In genomic region chr9:4553951-4554381, GRCh38 we compare ENCODE assay signal across 17 cellular contexts.
DNase-seq lines count a peak whose midpoint lies in the region; ATAC-seq and TF ChIP-seq lines count a peak whose summit lies in the region.
"Had no signal": no experiment of that assay in that cellular context is flagged by ENCODE, and none has a peak within 500 bp of the region (broad histone marks: within the 10 kb centered on the region; RNA-seq: fewer than 3 reads in every experiment).

No MANE protein-coding gene starts in this region.

- H2AK5ac ChIP-seq in mesenchymal stem cell (ENCODE audit: low read length, severe bottlenecking): no peak overlapping the region

- H3K14ac ChIP-seq in mesenchymal stem cell (ENCODE audit: low read length in 2 of 2): no peak overlapping the region

- peaks cover 2 to 75% (median 30%) of the 10 kb centered on the region in 9 donors for H3K4me1 ChIP-seq in heart right ventricle
- peaks cover 7% of the 10 kb centered on the region for H3K4me1 ChIP-seq in body of pancreas
- H3K4me1 ChIP-seq in right cardiac atrium (ENCODE audit: control insufficient read depth, insufficient read depth, low read length): peaks cover 9% of the 10 kb centered on the region
- no peaks in the 10 kb centered on the region for H3K4me1 ChIP-seq in vagina
- peaks cover 13% of the 10 kb centered on the region for H3K4me1 ChIP-seq in mesenchymal stem cell (ENCODE audit: control insufficient read depth, insufficient read depth, low read depth, low read length)

- no peak overlapping the region for H2AFZ ChIP-seq in mesenchymal stem cell (ENCODE audit: low read depth, low read length)

- H2BK5ac ChIP-seq in mesenchymal stem cell (ENCODE audit: low read depth, low read length, poor library complexity, severe bottlenecking): no peak overlapping the region

- H4K91ac ChIP-seq in mesenchymal stem cell (ENCODE audit: low read length): no peak overlapping the region

- ATAC-seq in heart right ventricle (peak; percentile 29 to 79 (median 67)), Right ventricle myocardium superior (ENCODE audit: poor library complexity) (no peak), body of pancreas (peak; percentile 47), right cardiac atrium (peak; percentile 49 to 84), HG03196 (IDR thresholded peaks at IDR 0.05; ENCODE audit: unreplicated experiment) (no peak)

- H3K27me3 ChIP-seq in heart right ventricle: no peaks in the 10 kb centered on the region
- no peaks in the 10 kb centered on the region for H3K27me3 ChIP-seq in body of pancreas
- H3K27me3 ChIP-seq in right cardiac atrium (ENCODE audit: control insufficient read depth, insufficient read depth): no peaks in the 10 kb centered on the region
- H3K27me3 ChIP-seq in vagina: no peaks in the 10 kb centered on the region
- no peaks in the 10 kb centered on the region for H3K27me3 ChIP-seq in mesenchymal stem cell (ENCODE audit: control insufficient read depth in 1 of 2, insufficient read depth in 1 of 2, low read length in 2 of 2)

- H2BK15ac ChIP-seq in mesenchymal stem cell (ENCODE audit: low read depth, poor library complexity, severe bottlenecking): no peak overlapping the region

- intact Hi-C loops in heart right ventricle (cut with DNase I) (loop anchor here in 2 of 10 donors (5.0 kb wide), 3 partner anchors 43 to 62 kb away; partner anchors contain the start of gene SLC1A1 (in 1 of the 2)), Right ventricle myocardium superior (cut with DNase I) (no loop called here), body of pancreas (cut with DNase I) (no loop called here), right cardiac atrium (cut with DNase I) (no loop called here), vagina (cut with DNase I) (no loop called here)

- TF ChIP-seq CTCF in heart right ventricle (IDR thresholded peaks at IDR 0.05) (no peak), body of pancreas (IDR thresholded peaks at IDR 0.05) (no peak), vagina (IDR thresholded peaks at IDR 0.05) (no peak)

- no peak overlapping the region for H4K8ac ChIP-seq in mesenchymal stem cell (ENCODE audit: low read length)

- H3K18ac ChIP-seq in mesenchymal stem cell (ENCODE audit: low read depth in 1 of 2, low read length in 2 of 2): no peak overlapping the region

- H3K4me3 ChIP-seq in heart right ventricle (no peak overlapping the region), body of pancreas (no peak overlapping the region), right cardiac atrium (ENCODE audit: low read length) (no peak overlapping the region), vagina (no peak overlapping the region), mesenchymal stem cell (ENCODE audit: insufficient read depth in 1 of 2, low read depth in 1 of 2, low read length in 2 of 2) (no peak overlapping the region)
- H3K4me3 ChIP-seq: lower lobe of right lung had no signal

- 65 to 81% methylated on average over 1 of the region's 1 CpG for WGBS in heart right ventricle, 2 donors
- WGBS in body of pancreas, 2 donors: 41 to 44% methylated on average over 1 of the region's 1 CpG
- 68% methylated on average over 1 of the region's 1 CpG for WGBS in right cardiac atrium
- WGBS in mesenchymal stem cell: 63% methylated on average over 1 of the region's 1 CpG

- peak overlapping the region in 1 of 2 experiments; percentile 18 for H2BK12ac ChIP-seq in mesenchymal stem cell (ENCODE audit: low read length in 2 of 2)

- H3K23ac ChIP-seq in mesenchymal stem cell (ENCODE audit: low read length in 2 of 2): no peak overlapping the region

- H3K36me3 ChIP-seq in heart right ventricle (no peaks in the 10 kb centered on the region), body of pancreas (replicated peaks in 1 of 2; ENCODE audit: insufficient read depth in 1 of 2, low read depth in 2 of 2) (no peaks in the 10 kb centered on the region), vagina (no peaks in the 10 kb centered on the region), mesenchymal stem cell (ENCODE audit: control insufficient read depth in 1 of 2, insufficient read depth in 2 of 2, low read depth in 1 of 2, low read length in 2 of 2) (peaks cover 7 to 8% of the 10 kb centered on the region in 2 experiments)
- H3K36me3 ChIP-seq: lower lobe of right lung had no signal

- no peak overlapping the region for H3K4ac ChIP-seq in mesenchymal stem cell (ENCODE audit: low read depth in 1 of 2, low read length in 2 of 2)

- H3K4me2 ChIP-seq in mesenchymal stem cell (ENCODE audit: low read length, poor library complexity, severe bottlenecking): no peak overlapping the region
- H3K4me2 ChIP-seq: KMS-11 had no signal

- H3K27ac ChIP-seq in heart right ventricle (peak overlapping the region in 8 of 10 donors; percentile 32 to 82 (median 60)), body of pancreas (no peak overlapping the region), right cardiac atrium (ENCODE audit: low read length) (peak overlapping the region; percentile 48), vagina (peak overlapping the region; percentile 13), mesenchymal stem cell (ENCODE audit: low read length, poor library complexity, severe bottlenecking) (no peak overlapping the region)
- H3K27ac ChIP-seq: KMS-11 had no signal

- no peak overlapping the region for H3K9ac ChIP-seq in mesenchymal stem cell (ENCODE audit: low read length)
- H3K9ac ChIP-seq: KMS-11 had no signal

- DNase-seq in heart right ventricle: no peak
- no peak for DNase-seq in Right ventricle myocardium superior
- DNase-seq in body of pancreas: no peak
- DNase-seq in right cardiac atrium: peak in 2 of 3 donors; percentile 25 to 55
- DNase-seq in vagina (ENCODE audit: extremely low spot score in 2 of 2): no peak
- DNase-seq in NCI-H2196 treated with DMSO at 0.1 percent for 48 hours (lab: John Stamatoyannopoulos, UW; ENCODE audit: unreplicated experiment): no peak
- no peak for DNase-seq in mesenchymal stem cell
- DNase-seq: activated CD4-positive, alpha-beta T cell treated with anti-CD3 and anti-CD28 coated beads, Interleukin-2, amount 50 U/mL, for 48 hours; activated effector memory CD4-positive, alpha-beta T cell treated with Interleukin-2 at 50 U/mL for 16 hours; DMS79 treated with DMSO at 0.1 percent for 48 hours; endodermal cell; lower lobe of right lung; NCI-H2081; SHP77 treated with DMSO at 0.1 percent for 48 hours; stimulated activated CD4-positive, alpha-beta T cell treated with anti-CD3 and anti-CD28 coated beads, Interleukin-12 subunit alpha, Interleukin-12 subunit beta, amount 100 ng/mL, for 4 hours had no signal

- H2BK120ac ChIP-seq in mesenchymal stem cell (ENCODE audit: low read depth, low read length): no peak overlapping the region

- H3K9me3 ChIP-seq in heart right ventricle (no peaks in the 10 kb centered on the region), body of pancreas (no peaks in the 10 kb centered on the region), right cardiac atrium (ENCODE audit: control insufficient read depth, low read length) (no peaks in the 10 kb centered on the region), vagina (no peaks in the 10 kb centered on the region), mesenchymal stem cell (ENCODE audit: control insufficient read depth, low read length) (no peaks in the 10 kb centered on the region)
- H3K9me3 ChIP-seq: lower lobe of right lung had no signal

- peaks cover 7% of the 10 kb centered on the region for H3K79me1 ChIP-seq in mesenchymal stem cell (replicated peaks; ENCODE audit: low read length, poor library complexity, severe bottlenecking)

- TF ChIP-seq POLR2A in body of pancreas (IDR thresholded peaks at IDR 0.05): no peak
- no peak for TF ChIP-seq POLR2A in vagina (IDR thresholded peaks at IDR 0.05)

Comparison
In these comparisons a context has a peak if more than half of its experiments do, and no peak if none do; other contexts are left out.
1. ATAC-seq: peak in heart right ventricle (8 of 8), body of pancreas (single experiment) and right cardiac atrium (2 of 2); none in Right ventricle myocardium superior (single experiment) and HG03196 (single experiment).
2. DNase-seq: peak in right cardiac atrium (2 of 3); none in heart right ventricle (0 of 2), Right ventricle myocardium superior (single experiment), body of pancreas (0 of 4), vagina (0 of 2), NCI-H2196 treated with DMSO at 0.1 percent for 48 hours (single experiment) and mesenchymal stem cell (single experiment).
3. H3K27ac ChIP-seq: peak in heart right ventricle (8 of 10), right cardiac atrium (single experiment) and vagina (single experiment); none in body of pancreas (0 of 4) and mesenchymal stem cell (single experiment).